Comparison of ENCODE assay signal across 8 cellular contexts in the genomic region with DNA sequence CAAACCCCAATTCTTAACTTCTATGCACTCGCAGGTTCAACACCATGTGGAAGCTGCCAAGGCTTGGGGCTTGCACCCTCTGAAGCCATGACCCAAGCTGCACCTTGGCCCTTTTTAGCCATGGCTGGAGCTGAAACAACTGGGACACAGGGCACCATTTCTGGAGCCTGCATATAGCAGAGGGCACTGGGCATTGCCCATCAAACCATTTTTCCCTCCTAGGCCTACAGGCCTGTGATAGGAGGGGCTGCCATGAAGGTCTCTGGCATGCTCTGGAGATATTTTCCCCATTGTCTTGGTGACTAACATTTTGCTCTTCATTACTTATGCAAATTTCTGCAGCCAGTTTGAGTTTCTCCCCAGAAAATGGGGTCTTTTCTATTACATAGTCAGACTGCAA.
"Had no signal": no experiment of that assay in that cellular context is flagged by ENCODE, and none has a peak within 500 bp of the region (broad histone marks: within the 10 kb centered on the region; RNA-seq: fewer than 3 reads in every experiment).

No MANE protein-coding gene starts in this region.

- H3K4me3 Mint-ChIP-seq: GM23338, H9, HFFc6 had no signal

- H3K36me3 ChIP-seq: HAP-1 had no signal

- H3K4me3 ChIP-seq: GM23248, GM23338, HAP-1 had no signal

- DNase-seq: GM23248, GOT3, H7, H9, HCEC 1CT, HFFc6 had no signal

- H2AFZ ChIP-seq: GM23248, GM23338 had no signal

- H3K4me2 ChIP-seq: GM23338 had no signal

- H3K4me1 Mint-ChIP-seq: GM23338, H9 had no signal

- H3K27ac ChIP-seq: GM23248 had no signal

- H3K27ac Mint-ChIP-seq: GM23338, H9, HFFc6 had no signal

- H3K9ac ChIP-seq: GM23248 had no signal

- H3K4me1 ChIP-seq: HAP-1 had no signal
